Comparison of ENCODE assay signal across 1 cellular context in the genomic region with DNA sequence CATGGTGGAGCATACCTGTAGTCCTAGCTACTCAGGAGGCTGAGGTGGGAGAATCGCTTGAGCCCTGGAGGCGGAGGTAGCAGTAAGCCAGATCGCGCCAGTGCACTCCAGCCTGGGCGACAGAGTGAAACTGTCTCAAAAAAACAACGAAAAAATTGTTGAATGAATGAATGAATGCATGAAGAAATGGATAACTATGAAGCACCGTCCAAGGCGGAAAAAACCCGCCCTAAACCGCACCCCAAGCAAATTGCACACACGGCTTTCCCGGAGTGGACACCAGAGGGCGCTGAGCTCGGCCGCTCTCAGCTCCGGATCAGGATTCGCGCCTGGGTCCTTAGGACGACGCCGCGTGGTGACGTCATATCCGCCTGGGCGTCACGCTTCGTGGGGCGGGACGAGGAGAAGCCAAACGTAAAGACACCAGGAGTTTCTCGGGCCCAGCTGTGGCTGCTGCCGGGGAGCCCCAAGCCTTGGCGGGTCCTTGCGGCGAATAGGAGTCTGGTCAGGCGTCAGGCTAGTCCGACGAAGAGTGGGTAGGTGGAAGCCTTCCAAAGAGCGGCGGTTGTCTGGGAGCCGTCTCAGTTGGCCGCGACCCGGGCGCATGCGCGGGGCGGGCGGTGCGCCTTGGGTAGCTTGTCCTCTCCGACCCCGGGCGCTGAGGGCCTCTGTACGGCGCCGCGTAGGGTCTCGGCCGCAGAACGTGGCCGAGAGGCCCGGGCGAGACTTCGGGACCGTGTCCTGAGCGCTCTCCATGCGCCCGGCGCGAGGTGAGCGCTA.
TF ChIP-seq lines count a peak whose summit lies in the region.

TSS of gene HTD2 (plus strand) at position 639 of the 780 bp plus-strand sequence. CDS start 11,094 bp downstream, outside the sequence.
TSS of gene RPP14 (plus strand) at position 364 of the 780 bp plus-strand sequence. CDS start 4,085 bp downstream, outside the sequence.

TF ChIP-seq in HepG2, 621 proteins besides CTCF, POLR2A, EP300 and RAD21 (continued from another document):
- TF ChIP-seq ZNF3 (CRISPR knock-in tag; IDR thresholded peaks at IDR 0.05) (peak; percentile 69; the same call in 1 of the 2 replicates), POLR2AphosphoS2 (IDR thresholded peaks at IDR 0.05; ENCODE audit: low read depth, low read length) (0 out of 2 replicates have a peak, but pooled peaks have one; percentile 64), NCOR1 (IDR thresholded peaks at IDR 0.05; ENCODE audit: borderline replicate concordance, low read length) (0 out of 2 replicates have a peak, but pooled peaks have one; percentile 45), ZNF331 (CRISPR knock-in tag; IDR thresholded peaks at IDR 0.05) (peak; percentile 84)
- TF ChIP-seq, protein P1, sequence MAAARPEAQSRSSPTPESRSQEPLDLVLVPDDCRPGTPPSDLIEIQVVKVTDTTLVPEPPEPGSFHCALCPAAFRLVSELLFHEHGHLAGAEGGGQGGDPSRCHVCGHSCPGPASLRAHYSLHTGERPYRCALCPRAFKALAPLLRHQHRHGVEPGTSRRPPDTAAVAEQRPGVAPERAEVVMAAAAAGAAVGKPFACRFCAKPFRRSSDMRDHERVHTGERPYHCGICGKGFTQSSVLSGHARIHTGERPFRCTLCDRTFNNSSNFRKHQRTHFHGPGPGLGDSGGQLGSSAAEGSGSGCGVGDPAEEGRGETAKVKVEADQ (CRISPR knock-in tag; IDR thresholded peaks at IDR 0.05; ENCODE audit: borderline replicate concordance): peak; percentile 77; the same call in 1 of the 2 replicates
